11 cellular contexts compared by ENCODE assay signal in genomic region chr11:75851203-75851602, GRCh38. TPM values are rescaled to one million over a fixed set of nuclear protein-coding genes. Genes with fewer than 3 reads are reported as not detected.
DNase-seq lines count a peak whose midpoint lies in the region; ATAC-seq, FAIRE-seq and TF ChIP-seq lines count a peak whose summit lies in the region.
"Had no signal": no experiment of that assay in that cellular context is flagged by ENCODE, and none has a peak within 500 bp of the region (broad histone marks: within the 10 kb centered on the region; RNA-seq: fewer than 3 reads in every experiment).

No MANE protein-coding gene starts in this region.

- peak in 3 of 4 donors; percentile 76 to 81 (median 80) for ATAC-seq in heart left ventricle
- no peak for ATAC-seq in GM19035 (IDR thresholded peaks at IDR 0.05; ENCODE audit: unreplicated experiment)
- ATAC-seq: foreskin keratinocyte had no signal

- peaks cover 0 to 16% of the 10 kb centered on the region in 2 donors for H3K4me1 ChIP-seq in ascending aorta
- peaks cover 0 to 24% (median 19%) of the 10 kb centered on the region in 12 donors for H3K4me1 ChIP-seq in heart left ventricle
- peaks cover 10% of the 10 kb centered on the region for H3K4me1 ChIP-seq in skeletal muscle satellite cell (ENCODE audit: control insufficient read depth, insufficient read depth, low read length)

- intact Hi-C loops in ascending aorta (cut with DNase I) (no loop called here), heart left ventricle (cut with DNase I) (no loop called here)

- peak overlapping the region; percentile 63 to 73 for H3K27ac ChIP-seq in ascending aorta
- H3K27ac ChIP-seq in heart left ventricle: peak overlapping the region in 11 of 12 donors; percentile 7 to 79 (median 53)

- H3K9me3 ChIP-seq in ascending aorta (no peaks in the 10 kb centered on the region), heart left ventricle (no peaks in the 10 kb centered on the region), skeletal muscle satellite cell (replicated peaks; ENCODE audit: low read length) (no peaks in the 10 kb centered on the region)

- no peak for FAIRE-seq in GM12891 (lab: Jason Lieb, UNC)

- 16 to 25% (median 22%) methylated on average over 1 of the region's 1 CpG for WGBS in heart left ventricle, 4 donors

- DNase-seq in EH (ENCODE audit: low read depth) (peak; percentile 47), ascending aorta (ENCODE audit: low spot score in 2 of 2) (no peak), heart left ventricle (no peak), mucosa of gallbladder (ENCODE audit: low spot score) (no peak), GM12891 (ENCODE audit: insufficient read length, low spot score) (no peak), SKM-1 (lab: John Stamatoyannopoulos, UW; ENCODE audit: unreplicated experiment) (no peak)
- DNase-seq: activated T-cell treated with anti-CD3 and anti-CD28 coated beads for 4 hours; CD4-positive, alpha-beta memory T cell; foreskin keratinocyte had no signal

- H3K4me2 ChIP-seq in skeletal muscle satellite cell (ENCODE audit: low read length): peak overlapping the region; percentile 31

- no peak for TF ChIP-seq POLR2A in heart left ventricle (IDR thresholded peaks at IDR 0.05)
- TF ChIP-seq POLR2A in GM12891 (IDR thresholded peaks at IDR 0.05; ENCODE audit: low read depth, low read length): no peak

- H3K27me3 ChIP-seq in ascending aorta: no peaks in the 10 kb centered on the region
- H3K27me3 ChIP-seq in heart left ventricle: no peaks in the 10 kb centered on the region
- H3K27me3 ChIP-seq in skeletal muscle satellite cell (ENCODE audit: control insufficient read depth, insufficient read depth, low read length): no peaks in the 10 kb centered on the region
- H3K27me3 ChIP-seq: foreskin keratinocyte had no signal

- peak overlapping the region; percentile 16 for H3K9ac ChIP-seq in skeletal muscle satellite cell (ENCODE audit: low read depth, low read length)

- no peaks in the 10 kb centered on the region for H3K36me3 ChIP-seq in ascending aorta
- H3K36me3 ChIP-seq in heart left ventricle: peaks cover 0 to 28% (median 8%) of the 10 kb centered on the region in 9 donors
- peaks cover 3% of the 10 kb centered on the region for H3K36me3 ChIP-seq in skeletal muscle satellite cell (ENCODE audit: insufficient read depth, low read length)

- H3K4me3 ChIP-seq in ascending aorta: peak overlapping the region in 1 of 2 donors; percentile 7
- H3K4me3 ChIP-seq in heart left ventricle: no peak overlapping the region
- H3K4me3 ChIP-seq in skeletal muscle satellite cell (ENCODE audit: low read length): no peak overlapping the region

- TF ChIP-seq CTCF in ascending aorta (IDR thresholded peaks at IDR 0.05) (no peak), heart left ventricle (IDR thresholded peaks at IDR 0.05) (no peak)

TF ChIP-seq in GM12891, 5 proteins besides CTCF, POLR2A, EP300 and RAD21:
- TF ChIP-seq POU2F2 (IDR thresholded peaks at IDR 0.05; ENCODE audit: low read depth, low read length): no peak
TF ChIP-seq in GM12891: peak in this region for 0.

RNA-seq across cellular contexts. Expression of gene UVRAG, which starts 36.2 kb away (rescaled TPM):
- 45.2 TPM for total RNA-seq in ascending aorta
- 10 to 100 TPM; 12.7 to 22.6 (median 15.2) TPM for total RNA-seq in heart left ventricle
- polyA plus RNA-seq in heart left ventricle: 10 to 100 TPM in 1 of 2 donors, 1 to 10 TPM in 1; 4.5 to 12.4 TPM
- 14.4 and 18.0 TPM in 2 replicates for total RNA-seq in skeletal muscle satellite cell (2012; rRNA removed)
- 24.3 TPM for total RNA-seq in mucosa of gallbladder
- 26.7 TPM for polyA plus RNA-seq in GM12891 (2012; ENCODE audit: low read depth, missing spikeins)
